9 cellular contexts compared by ENCODE assay signal in genomic region chr22:42717197-42717967, GRCh38. TPM values are rescaled to one million over a fixed set of nuclear protein-coding genes. Genes with fewer than 3 reads are reported as not detected.
DNase-seq lines count a peak whose midpoint lies in the region; ATAC-seq and TF ChIP-seq lines count a peak whose summit lies in the region.
"Had no signal": no experiment of that assay in that cellular context is flagged by ENCODE, and none has a peak within 500 bp of the region (broad histone marks: within the 10 kb centered on the region; RNA-seq: fewer than 3 reads in every experiment).

No MANE protein-coding gene starts in this region.

- no peaks in the 10 kb centered on the region for H3K36me3 ChIP-seq in esophagus (ENCODE audit: control insufficient read depth in 2 of 2, insufficient read depth in 2 of 2, low read length in 1 of 2)
- H3K36me3 ChIP-seq in skeletal muscle tissue (ENCODE audit: control insufficient read depth in 3 of 3, insufficient read depth in 3 of 3, low read length in 3 of 3), result peaks cover 0 to 2% (median 2%) of the 10 kb centered on the region in 3 donors
- H3K36me3 ChIP-seq: ovary had no signal

- H3K27me3 ChIP-seq in esophagus (ENCODE audit: control insufficient read depth in 1 of 2, insufficient read depth in 2 of 2, low read length in 2 of 2), result peaks cover 0 to 3% of the 10 kb centered on the region in 2 donors
- no peaks in the 10 kb centered on the region for H3K27me3 ChIP-seq in skeletal muscle tissue (ENCODE audit: control insufficient read depth in 3 of 3, insufficient read depth in 3 of 3, low read length in 3 of 3)
- H3K27me3 ChIP-seq: ovary had no signal

- peak overlapping the region in 1 of 3 donors; percentile 37 for H3K9ac ChIP-seq in skeletal muscle tissue (ENCODE audit: low read depth in 1 of 3, low read length in 3 of 3)

- H3K9me3 ChIP-seq in esophagus (ENCODE audit: control insufficient read depth in 2 of 2, insufficient read depth in 1 of 2, low read depth in 1 of 2, low read length in 1 of 2) (no peaks in the 10 kb centered on the region), skeletal muscle tissue (ENCODE audit: control insufficient read depth in 3 of 3, low read length in 3 of 3) (no peaks in the 10 kb centered on the region)
- H3K9me3 ChIP-seq: ovary had no signal

- DNase-seq in NB4 (ENCODE audit: low read depth), result peak; percentile 68
- DNase-seq in activated CD4-positive, alpha-beta T cell treated with anti-CD3 and anti-CD28 coated beads for 48 hours, result no peak
- no peak for DNase-seq in hypothalamus (lab: John Stamatoyannopoulos, UW)
- DNase-seq: T-helper 1 cell had no signal

- WGBS in esophagus, 2 donors, result 40 to 47% methylated on average over 9 of the region's 9 CpGs

- no peak for TF ChIP-seq CTCF in NB4 (IDR thresholded peaks at IDR 0.05; ENCODE audit: low read depth, low read length)

- H3K4me1 ChIP-seq in esophagus (ENCODE audit: control insufficient read depth in 2 of 2, insufficient read depth in 2 of 2, low read length in 1 of 2), result peaks cover 11 to 12% of the 10 kb centered on the region in 2 donors
- peaks cover 27 to 39% (median 29%) of the 10 kb centered on the region in 3 donors for H3K4me1 ChIP-seq in skeletal muscle tissue (ENCODE audit: control insufficient read depth in 3 of 3, insufficient read depth in 3 of 3, low read length in 3 of 3)

- H3K4me3 ChIP-seq in NB4 (ENCODE audit: low read depth, low read length) (no peak overlapping the region), esophagus (ENCODE audit: low read depth in 1 of 2, low read length in 2 of 2) (no peak overlapping the region), skeletal muscle tissue (ENCODE audit: low read length in 3 of 3) (no peak overlapping the region)
- H3K4me3 ChIP-seq: ovary had no signal

- ATAC-seq in GM19463 (IDR thresholded peaks at IDR 0.05; ENCODE audit: unreplicated experiment) (peak; percentile 4), GM18519 (IDR thresholded peaks at IDR 0.05; ENCODE audit: low FRiP score, unreplicated experiment) (no peak)

- no peak for TF ChIP-seq POLR2A in NB4 (IDR thresholded peaks at IDR 0.05; ENCODE audit: extremely low read depth, insufficient read length)

- H3K27ac ChIP-seq in esophagus (ENCODE audit: low read depth in 2 of 2, low read length in 1 of 2), result peak overlapping the region; percentile 73 to 86
- H3K27ac ChIP-seq in skeletal muscle tissue (ENCODE audit: low read depth, low read length), result peak overlapping the region; percentile 62
- H3K27ac ChIP-seq: ovary had no signal

RNA-seq across cellular contexts. Expression of gene A4GALT, which starts 3.3 kb away (rescaled TPM):
- polyA plus RNA-seq in esophagus, result 10 to 100 TPM; 19.3 to 50.3 TPM
- total RNA-seq in skeletal muscle tissue, result 18.3 TPM
